26 cellular contexts compared by ENCODE assay signal in the genomic region with DNA sequence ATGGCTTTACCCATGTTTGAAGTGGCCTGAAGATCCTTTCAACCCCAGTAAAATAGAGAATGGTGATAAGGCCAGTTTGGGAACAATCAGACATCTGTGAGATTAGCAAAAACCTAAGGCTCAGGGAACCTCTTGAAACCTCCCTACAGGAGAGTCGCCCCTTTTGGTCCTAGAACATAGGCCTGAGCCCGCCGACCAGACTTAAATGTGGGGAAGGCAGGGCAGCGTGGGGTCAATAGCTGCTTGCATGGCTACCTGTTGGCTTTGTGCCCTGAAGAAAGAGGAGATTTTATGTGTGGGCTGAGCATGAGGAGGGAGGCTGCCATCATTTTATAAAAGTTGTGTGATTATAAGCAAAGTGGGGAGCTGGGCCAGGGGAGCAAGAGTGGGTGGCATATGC.
DNase-seq lines count a peak whose midpoint lies in the region; FAIRE-seq and TF ChIP-seq lines count a peak whose summit lies in the region.
"Had no signal": no experiment of that assay in that cellular context is flagged by ENCODE, and none has a peak within 500 bp of the region (broad histone marks: within the 10 kb centered on the region; RNA-seq: fewer than 3 reads in every experiment).

No MANE protein-coding gene starts in this region.

- H3K36me3 Mint-ChIP-seq in osteocyte (ENCODE audit: unreplicated experiment): no peaks in the 10 kb centered on the region
- H3K36me3 Mint-ChIP-seq: CD14-positive monocyte; CD4-positive, alpha-beta memory T cell; CD4-positive, CD25-positive, alpha-beta regulatory T cell; CD8-positive, alpha-beta memory T cell had no signal

- H3K27me3 ChIP-seq in bronchial epithelial cell (ENCODE audit: control insufficient read depth, insufficient read depth, low read length): no peaks in the 10 kb centered on the region
- H3K27me3 ChIP-seq: BE2C, BLaER1 had no signal

- TF ChIP-seq CTCF in bronchial epithelial cell (IDR thresholded peaks at IDR 0.05; ENCODE audit: insufficient read depth, low read length, severe bottlenecking) (no peak), coronary artery (IDR thresholded peaks at IDR 0.05) (no peak), osteocyte (IDR thresholded peaks at IDR 0.05) (no peak)

- H3K9me3 Mint-ChIP-seq in osteocyte (ENCODE audit: unreplicated experiment): no peaks in the 10 kb centered on the region
- H3K9me3 Mint-ChIP-seq: CD4-positive, alpha-beta memory T cell; CD8-positive, alpha-beta memory T cell had no signal

- no peak overlapping the region for H3K27ac ChIP-seq in coronary artery
- H3K27ac ChIP-seq: BLaER1 had no signal

- H3K4me3 ChIP-seq in bronchial epithelial cell (ENCODE audit: low read depth, low read length) (no peak overlapping the region), coronary artery (no peak overlapping the region)
- H3K4me3 ChIP-seq: BLaER1, GM12878 had no signal

- no peaks in the 10 kb centered on the region for H3K27me3 Mint-ChIP-seq in osteocyte (ENCODE audit: unreplicated experiment)

- DNase-seq in bronchial epithelial cell (ENCODE audit: low read depth) (no peak), coronary artery (ENCODE audit: low spot score) (peak; percentile 43), osteocyte (ENCODE audit: extremely low spot score, unreplicated experiment) (peak; percentile 51), NCI-H446 treated with DMSO at 0.1 percent for 48 hours (lab: John Stamatoyannopoulos, UW) (no peak), NCI-H1694 (lab: John Stamatoyannopoulos, UW) (no peak)
- DNase-seq: 8988T; ACHN; BE2C; C1 segment of cervical spinal cord; CD4-positive, alpha-beta memory T cell; CD4-positive, CD25-positive, alpha-beta regulatory T cell; CD8-positive, alpha-beta memory T cell; COR-L47; DMS 273 treated with DMSO at 0.1 percent for 48 hours; DMS153; DMS53; DMS79; DND-41; EL; GDM1 had no signal

- no peak overlapping the region for H3K4me3 Mint-ChIP-seq in osteocyte (ENCODE audit: unreplicated experiment)
- H3K4me3 Mint-ChIP-seq: CD14-positive monocyte; CD4-positive, alpha-beta memory T cell; CD4-positive, CD25-positive, alpha-beta regulatory T cell; CD8-positive, alpha-beta memory T cell had no signal

- no peaks in the 10 kb centered on the region for H3K4me1 Mint-ChIP-seq in osteocyte (ENCODE audit: unreplicated experiment)
- H3K4me1 Mint-ChIP-seq: CD14-positive monocyte; CD4-positive, alpha-beta memory T cell; CD4-positive, CD25-positive, alpha-beta regulatory T cell; CD8-positive, alpha-beta memory T cell had no signal

- FAIRE-seq in bronchial epithelial cell (lab: Jason Lieb, UNC): peak; percentile 66
- FAIRE-seq: A204.1, GM12878, GM12892, GM18507 had no signal

- no peak overlapping the region for H3K27ac Mint-ChIP-seq in osteocyte (ENCODE audit: unreplicated experiment)
- H3K27ac Mint-ChIP-seq: CD4-positive, CD25-positive, alpha-beta regulatory T cell had no signal

- H3K36me3 ChIP-seq in bronchial epithelial cell (ENCODE audit: control insufficient read depth, insufficient read depth, low read length): no peaks in the 10 kb centered on the region
- H3K36me3 ChIP-seq: BE2C, BLaER1 had no signal

Comparison
In these comparisons a context has a peak if more than half of its experiments do, and no peak if none do; other contexts are left out.
1. DNase-seq: peak in coronary artery (single experiment) and osteocyte (single experiment); none in bronchial epithelial cell (single experiment), NCI-H446 treated with DMSO at 0.1 percent for 48 hours (single experiment) and NCI-H1694 (single experiment).